ENCODE assay signal across 24 cellular contexts in genomic region chr9:72983512-72984021, GRCh38. TPM values are rescaled to one million over a fixed set of nuclear protein-coding genes. Genes with fewer than 3 reads are reported as not detected.
A peak's percentile ranks its signal among the peaks of the same experiment; 100 is the strongest.
DNase-seq lines count a peak whose midpoint lies in the region; FAIRE-seq and TF ChIP-seq lines count a peak whose summit lies in the region.
"Had no signal": no experiment of that assay in that cellular context is flagged by ENCODE, and none has a peak within 500 bp of the region (broad histone marks: within the 10 kb centered on the region; RNA-seq: fewer than 3 reads in every experiment).

No MANE protein-coding gene starts in this region.

- H3K9me3 Mint-ChIP-seq in endodermal cell (no peaks in the 10 kb centered on the region), mesothelial cell of epicardium (no peaks in the 10 kb centered on the region)
- H3K9me3 Mint-ChIP-seq: activated T-helper 2 cell treated with anti-CD3 and anti-CD28 coated beads, Interferon-gamma antibody, Interleukin-2, Interleukin-4, amounts not matched to agents 10 μg/mL and 5 μg/mL and 100 μg/mL, durations not matched to agents 14 hours and 24 hours and 36 hours; stimulated activated effector memory CD8-positive, alpha-beta T cell treated with anti-CD3 and anti-CD28 coated beads, Interleukin-12 subunit alpha, Interleukin-12 subunit beta, amount 100 ng/mL, for 72 hours had no signal

- H3K27ac Mint-ChIP-seq in endodermal cell (no peak overlapping the region), mesothelial cell of epicardium (peak overlapping the region; percentile 54)
- H3K27ac Mint-ChIP-seq: activated T-helper 2 cell treated with anti-CD3 and anti-CD28 coated beads, Interferon-gamma antibody, Interleukin-2, Interleukin-4, amounts not matched to agents 10 μg/mL and 5 μg/mL and 100 μg/mL, durations not matched to agents 14 hours and 24 hours and 36 hours; stimulated activated effector memory CD8-positive, alpha-beta T cell treated with anti-CD3 and anti-CD28 coated beads, Interleukin-12 subunit alpha, Interleukin-12 subunit beta, amount 100 ng/mL, for 72 hours had no signal

- peaks cover 31% of the 10 kb centered on the region for H3K4me1 Mint-ChIP-seq in endodermal cell
- H3K4me1 Mint-ChIP-seq in mesothelial cell of epicardium = peaks cover 46% of the 10 kb centered on the region
- H3K4me1 Mint-ChIP-seq: stimulated activated effector memory CD8-positive, alpha-beta T cell treated with anti-CD3 and anti-CD28 coated beads, Interleukin-12 subunit alpha, Interleukin-12 subunit beta, amount 100 ng/mL, for 72 hours had no signal

- H3K4me3 ChIP-seq in endodermal cell (ENCODE audit: low read length) (peak overlapping the region; percentile 61), kidney (ENCODE audit: low read length in 2 of 2) (no peak overlapping the region)
- H3K4me3 ChIP-seq: adrenal gland, HAP-1, ovary had no signal

- no peak overlapping the region for H3K9ac ChIP-seq in endodermal cell (ENCODE audit: extremely low read depth, low read length, poor library complexity, severe bottlenecking)
- no peak overlapping the region for H3K9ac ChIP-seq in kidney (ENCODE audit: low read length in 2 of 2)

- 73 to 80% methylated on average over 1 to 3 of the region's 4 CpGs for WGBS in endodermal cell (ENCODE audit: insufficient coverage in 1 of 2, insufficient read length in 1 of 2), 2 experiments

- FAIRE-seq in kidney (lab: Jason Lieb, UNC) = no peak
- FAIRE-seq: GM18507 had no signal

- H3K27me3 ChIP-seq in endodermal cell (ENCODE audit: control insufficient read depth, insufficient read depth, low read length, poor library complexity, severe bottlenecking) = no peaks in the 10 kb centered on the region
- H3K27me3 ChIP-seq: adrenal gland, ovary had no signal

- peak; percentile 56 to 60 for DNase-seq in NCI-H526 (lab: John Stamatoyannopoulos, UW)
- no peak for DNase-seq in endodermal cell
- no peak for DNase-seq in mesothelial cell of epicardium (ENCODE audit: low spot score in 2 of 2, unreplicated experiment in 2 of 2)
- no peak for DNase-seq in NCI-H345 (lab: John Stamatoyannopoulos, UW)
- no peak for DNase-seq in posterior vena cava (ENCODE audit: low spot score)
- no peak for DNase-seq in kidney
- DNase-seq in NCI-H187 treated with DMSO at 0.1 percent for 48 hours (lab: John Stamatoyannopoulos, UW) = no peak
- DNase-seq: 8988T; adrenal gland; central memory CD4-positive, alpha-beta T cell; DMS79; hippocampal formation; Karpas-422; NCI-H1105 treated with DMSO at 0.1 percent for 48 hours; NCI-H2171 treated with DMSO at 0.1 percent for 48 hours; ovary; T-helper 1 cell had no signal

- H3K27me3 Mint-ChIP-seq in endodermal cell (ENCODE audit: insufficient read depth) (no peaks in the 10 kb centered on the region), mesothelial cell of epicardium (ENCODE audit: low read depth) (no peaks in the 10 kb centered on the region)

- H3K27ac ChIP-seq in 22Rv1 = peak overlapping the region; percentile 61
- H3K27ac ChIP-seq in endodermal cell (ENCODE audit: low read depth, low read length) = no peak overlapping the region
- H3K27ac ChIP-seq in kidney (ENCODE audit: low read depth in 2 of 2, low read length in 2 of 2) = no peak overlapping the region
- H3K27ac ChIP-seq: adrenal gland, C4-2B, ovary had no signal

- no peak for TF ChIP-seq CTCF in 22Rv1 (IDR thresholded peaks at IDR 0.05)
- TF ChIP-seq CTCF in endodermal cell (conservative IDR thresholded peaks at IDR 0.05) = no peak
- TF ChIP-seq CTCF in mesothelial cell of epicardium (IDR thresholded peaks at IDR 0.05; ENCODE audit: unreplicated experiment) = no peak
- no peak for TF ChIP-seq CTCF in kidney (IDR thresholded peaks at IDR 0.05; ENCODE audit: borderline replicate concordance, extremely low read depth, insufficient read depth)

- H3K4me3 Mint-ChIP-seq in endodermal cell (no peak overlapping the region), mesothelial cell of epicardium (no peak overlapping the region)
- H3K4me3 Mint-ChIP-seq: stimulated activated effector memory CD8-positive, alpha-beta T cell treated with anti-CD3 and anti-CD28 coated beads, Interleukin-12 subunit alpha, Interleukin-12 subunit beta, amount 100 ng/mL, for 72 hours had no signal

- H3K36me3 Mint-ChIP-seq in endodermal cell (ENCODE audit: low read depth) (no peaks in the 10 kb centered on the region), mesothelial cell of epicardium (no peaks in the 10 kb centered on the region)
- H3K36me3 Mint-ChIP-seq: stimulated activated effector memory CD8-positive, alpha-beta T cell treated with anti-CD3 and anti-CD28 coated beads, Interleukin-12 subunit alpha, Interleukin-12 subunit beta, amount 100 ng/mL, for 72 hours had no signal

- H3K4me1 ChIP-seq in endodermal cell (ENCODE audit: control insufficient read depth, insufficient read depth, low read length) (no peaks in the 10 kb centered on the region), kidney (ENCODE audit: control insufficient read depth in 1 of 2, insufficient read depth in 1 of 2, low read depth in 1 of 2, low read length in 2 of 2) (peaks cover 0 to 10% of the 10 kb centered on the region in 2 donors)
- H3K4me1 ChIP-seq: adrenal gland had no signal

- intact Hi-C loops in posterior vena cava (cut with DNase I) = no loop called here
- intact Hi-C loops in kidney (cut with DNase I) = no loop called here

- no peaks in the 10 kb centered on the region for H3K36me3 ChIP-seq in endodermal cell (ENCODE audit: control insufficient read depth, insufficient read depth, low read length)
- H3K36me3 ChIP-seq in kidney (ENCODE audit: control insufficient read depth in 1 of 2, insufficient read depth in 2 of 2, low read length in 2 of 2) = no peaks in the 10 kb centered on the region
- H3K36me3 ChIP-seq: adrenal gland, HAP-1, ovary had no signal

- H3K9me3 ChIP-seq in endodermal cell (ENCODE audit: control insufficient read depth, low read length) (no peaks in the 10 kb centered on the region), kidney (ENCODE audit: control insufficient read depth in 1 of 2, low read length in 2 of 2) (no peaks in the 10 kb centered on the region)
- H3K9me3 ChIP-seq: adrenal gland, HAP-1, ovary had no signal

RNA-seq across cellular contexts. Expression of gene ALDH1A1, which starts 30.7 kb away (rescaled TPM):
- 1 to 10 TPM; 3.5 to 4.6 TPM for total RNA-seq in endodermal cell
- 1.8 TPM for polyA plus RNA-seq in endodermal cell (2013, experiment 1 of 2)
- 1.2 TPM for polyA plus RNA-seq in endodermal cell (2013, experiment 2 of 2)
- total RNA-seq in mesothelial cell of epicardium = 10.1 to 11.3 TPM (median 10.9 TPM) in 3 replicates
- total RNA-seq in posterior vena cava = 100 to 1,000 TPM; 185 to 235 TPM
- 191 TPM for total RNA-seq in kidney
- polyA plus RNA-seq in kidney (ENCODE audit: insufficient read depth, low read depth, low replicate concordance) = 295 TPM
- total RNA-seq: activated T-helper 2 cell treated with anti-CD3 and anti-CD28 coated beads, Interferon-gamma antibody, Interleukin-2, Interleukin-4, amounts not matched to agents 10 μg/mL and 5 μg/mL and 100 μg/mL, durations not matched to agents 14 hours and 24 hours and 36 hours; RPMI7951 had no signal

Comparison
In these comparisons a context has a peak if more than half of its experiments do, and no peak if none do; other contexts are left out.
1. DNase-seq: peak in NCI-H526 (2 of 2); none in endodermal cell (single experiment), mesothelial cell of epicardium (0 of 2), NCI-H345 (single experiment), posterior vena cava (single experiment), kidney (single experiment) and NCI-H187 treated with DMSO at 0.1 percent for 48 hours (single experiment).
2. RNA of gene ALDH1A1, which starts 30.7 kb away (total RNA-seq): 185 to 235 TPM in posterior vena cava and 191 TPM in kidney (single experiment); 10.1 to 11.3 TPM in mesothelial cell of epicardium and 3.5 to 4.6 TPM in endodermal cell; every median in the first group is over 10 times any median in the second.